Comparison of ENCODE assay signal across 22 cellular contexts in genomic region chr15:31278056-31278445, GRCh38. TPM values are rescaled to one million over a fixed set of nuclear protein-coding genes. Genes with fewer than 3 reads are reported as not detected.
DNase-seq lines count a peak whose midpoint lies in the region; ATAC-seq and TF ChIP-seq lines count a peak whose summit lies in the region.
"Had no signal": no experiment of that assay in that cellular context is flagged by ENCODE, and none has a peak within 500 bp of the region (broad histone marks: within the 10 kb centered on the region; RNA-seq: fewer than 3 reads in every experiment).

No MANE protein-coding gene starts in this region.

- CTCF ChIA-PET in activated CD4-positive, alpha-beta T cell treated with anti-CD3 and anti-CD28 coated beads for 36 hours (lab: Charles Lee), result interaction anchor here (1.1 to 1.3 kb wide), 2 partner anchors 25 to 41 kb away, joined by 3 to 4 read pairs; no protein-coding TSS in a partner anchor

- intact Hi-C loops in activated CD4-positive, alpha-beta T cell treated with anti-CD3 and anti-CD28 coated beads, Interleukin-2, amount 10 ng/mL, durations not matched to agents 24 days and 14 days (cut with micrococcal nuclease), result no loop called here
- intact Hi-C loops in activated CD4-positive, alpha-beta T cell treated with anti-CD3 and anti-CD28 coated beads for 36 hours (cut with DNase I, micrococcal nuclease), result no loop called here

- POLR2A ChIA-PET in activated CD4-positive, alpha-beta T cell treated with anti-CD3 and anti-CD28 coated beads for 36 hours (lab: Charles Lee), result no interaction called here

- H3K36me3 Mint-ChIP-seq in activated CD4-positive, alpha-beta T cell treated with anti-CD3 and anti-CD28 coated beads, Interleukin-2, amount 10 ng/mL, durations not matched to agents 24 days and 14 days (ENCODE audit: low read depth), result no peaks in the 10 kb centered on the region
- H3K36me3 Mint-ChIP-seq in activated CD4-positive, alpha-beta T cell treated with anti-CD3 and anti-CD28 coated beads for 36 hours (ENCODE audit: low read depth), result no peaks in the 10 kb centered on the region
- H3K36me3 Mint-ChIP-seq in glutamatergic neuron (ENCODE audit: unreplicated experiment), result no peaks in the 10 kb centered on the region
- H3K36me3 Mint-ChIP-seq in stimulated activated effector memory CD8-positive, alpha-beta T cell treated with anti-CD3 and anti-CD28 coated beads, Interleukin-12 subunit alpha, Interleukin-12 subunit beta, amount 100 ng/mL, for 72 hours, result no peaks in the 10 kb centered on the region
- H3K36me3 Mint-ChIP-seq: stimulated activated naive B cell treated with anti-CD40 and anti-IgM and Interleukin-4, amounts not matched to agents 10 μg/mL and 1 μg/mL and 100 μg/mL, for 72 hours had no signal

- H3K27me3 ChIP-seq in H7 (ENCODE audit: control insufficient read depth, insufficient read depth, low read length), result no peaks in the 10 kb centered on the region
- H3K27me3 ChIP-seq: cardiac muscle cell, ovary had no signal

- peak; percentile 48 for DNase-seq in activated CD4-positive, alpha-beta T cell treated with anti-CD3 and anti-CD28 coated beads, Interleukin-2, amount 10 ng/mL, durations not matched to agents 24 days and 14 days
- DNase-seq in activated CD4-positive, alpha-beta T cell treated with anti-CD3 and anti-CD28 coated beads for 36 hours, result no peak
- DNase-seq in H7 (peak; percentile 41), glutamatergic neuron (no peak)
- DNase-seq in stimulated activated effector memory CD8-positive, alpha-beta T cell treated with anti-CD3 and anti-CD28 coated beads, Interleukin-12 subunit alpha, Interleukin-12 subunit beta, amount 100 ng/mL, for 72 hours (ENCODE audit: low spot score in 2 of 2), result peak; percentile 0 to 22
- DNase-seq: activated T-cell treated with anti-CD3 and anti-CD28 coated beads, Interleukin-2, amount 50 U/mL, for 72 hours; DMS53; GOT3; hippocampal formation; NCI-H1105 treated with DMSO at 0.1 percent for 48 hours; small intestine; stimulated activated naive B cell treated with anti-CD40 and anti-IgM and Interleukin-4, amounts not matched to agents 10 μg/mL and 1 μg/mL and 100 μg/mL, for 72 hours; T-helper 17 cell had no signal

- no peak overlapping the region for H3K27ac Mint-ChIP-seq in activated CD4-positive, alpha-beta T cell treated with anti-CD3 and anti-CD28 coated beads, Interleukin-2, amount 10 ng/mL, durations not matched to agents 24 days and 14 days
- H3K27ac Mint-ChIP-seq in activated CD4-positive, alpha-beta T cell treated with anti-CD3 and anti-CD28 coated beads for 36 hours, result no peak overlapping the region
- H3K27ac Mint-ChIP-seq in glutamatergic neuron (ENCODE audit: unreplicated experiment), result peak overlapping the region; percentile 34
- no peak overlapping the region for H3K27ac Mint-ChIP-seq in stimulated activated effector memory CD8-positive, alpha-beta T cell treated with anti-CD3 and anti-CD28 coated beads, Interleukin-12 subunit alpha, Interleukin-12 subunit beta, amount 100 ng/mL, for 72 hours
- H3K27ac Mint-ChIP-seq: activated T-cell treated with anti-CD3 and anti-CD28 coated beads, Interleukin-2, amount 50 U/mL, for 72 hours had no signal

- H3K27me3 Mint-ChIP-seq in activated CD4-positive, alpha-beta T cell treated with anti-CD3 and anti-CD28 coated beads, Interleukin-2, amount 10 ng/mL, durations not matched to agents 24 days and 14 days, result no peaks in the 10 kb centered on the region
- H3K27me3 Mint-ChIP-seq in activated CD4-positive, alpha-beta T cell treated with anti-CD3 and anti-CD28 coated beads for 36 hours, result no peaks in the 10 kb centered on the region
- H3K27me3 Mint-ChIP-seq in glutamatergic neuron (ENCODE audit: unreplicated experiment), result peaks cover 24% of the 10 kb centered on the region
- H3K27me3 Mint-ChIP-seq: stimulated activated naive B cell treated with anti-CD40 and anti-IgM and Interleukin-4, amounts not matched to agents 10 μg/mL and 1 μg/mL and 100 μg/mL, for 72 hours; T-helper 17 cell had no signal

- peaks cover 20% of the 10 kb centered on the region for H3K4me1 Mint-ChIP-seq in activated CD4-positive, alpha-beta T cell treated with anti-CD3 and anti-CD28 coated beads, Interleukin-2, amount 10 ng/mL, durations not matched to agents 24 days and 14 days
- H3K4me1 Mint-ChIP-seq in activated CD4-positive, alpha-beta T cell treated with anti-CD3 and anti-CD28 coated beads for 36 hours, result peaks cover 8% of the 10 kb centered on the region
- peaks cover 57% of the 10 kb centered on the region for H3K4me1 Mint-ChIP-seq in glutamatergic neuron (ENCODE audit: low read depth, unreplicated experiment)
- peaks cover 27% of the 10 kb centered on the region for H3K4me1 Mint-ChIP-seq in stimulated activated effector memory CD8-positive, alpha-beta T cell treated with anti-CD3 and anti-CD28 coated beads, Interleukin-12 subunit alpha, Interleukin-12 subunit beta, amount 100 ng/mL, for 72 hours

- H3K36me3 ChIP-seq in H7 (replicated peaks; ENCODE audit: control insufficient read depth, insufficient read depth, low read length), result no peaks in the 10 kb centered on the region
- H3K36me3 ChIP-seq: cardiac muscle cell, ovary had no signal

- no peak overlapping the region for H3K4me3 Mint-ChIP-seq in activated CD4-positive, alpha-beta T cell treated with anti-CD3 and anti-CD28 coated beads, Interleukin-2, amount 10 ng/mL, durations not matched to agents 24 days and 14 days
- H3K4me3 Mint-ChIP-seq in activated CD4-positive, alpha-beta T cell treated with anti-CD3 and anti-CD28 coated beads for 36 hours, result no peak overlapping the region
- H3K4me3 Mint-ChIP-seq in glutamatergic neuron (ENCODE audit: unreplicated experiment), result peak overlapping the region; percentile 23
- H3K4me3 Mint-ChIP-seq in stimulated activated effector memory CD8-positive, alpha-beta T cell treated with anti-CD3 and anti-CD28 coated beads, Interleukin-12 subunit alpha, Interleukin-12 subunit beta, amount 100 ng/mL, for 72 hours, result no peak overlapping the region
- H3K4me3 Mint-ChIP-seq: activated T-cell treated with anti-CD3 and anti-CD28 coated beads, Interleukin-2, amount 50 U/mL, for 72 hours; stimulated activated naive B cell treated with anti-CD40 and anti-IgM and Interleukin-4, amounts not matched to agents 10 μg/mL and 1 μg/mL and 100 μg/mL, for 72 hours; T-helper 17 cell had no signal

- no peak overlapping the region for H3K4me3 ChIP-seq in H7 (ENCODE audit: insufficient read depth, low read depth, low read length)
- H3K4me3 ChIP-seq: A549, cardiac muscle cell, ovary had no signal

- no peak for TF ChIP-seq CTCF in glutamatergic neuron (IDR thresholded peaks at IDR 0.05; ENCODE audit: partially characterized antibody, unreplicated experiment)

- no peak for ATAC-seq in activated CD4-positive, alpha-beta T cell treated with anti-CD3 and anti-CD28 coated beads for 36 hours
- ATAC-seq in stimulated activated effector memory CD8-positive, alpha-beta T cell treated with anti-CD3 and anti-CD28 coated beads, Interleukin-12 subunit alpha, Interleukin-12 subunit beta, amount 100 ng/mL, for 72 hours, result no peak
- ATAC-seq in GM21619 (IDR thresholded peaks at IDR 0.05; ENCODE audit: unreplicated experiment), result no peak
- no peak for ATAC-seq in GM18511 (IDR thresholded peaks at IDR 0.05; ENCODE audit: unreplicated experiment)
- ATAC-seq in GM18868 (IDR thresholded peaks at IDR 0.05; ENCODE audit: unreplicated experiment), result no peak
- ATAC-seq: A549; activated CD4-positive, CD25-positive, alpha-beta regulatory T cell treated with anti-CD3 and anti-CD28 coated beads, Interleukin-2, amount 50 U/mL, for 24 hours; activated T-cell treated with anti-CD3 and anti-CD28 coated beads, Interleukin-2, amount 50 U/mL, for 72 hours; left colon; Right ventricle myocardium inferior; stimulated activated naive B cell treated with anti-CD40 and anti-IgM and Interleukin-4, amounts not matched to agents 10 μg/mL and 1 μg/mL and 100 μg/mL, for 72 hours; T-helper 17 cell had no signal

- H3K9me3 Mint-ChIP-seq in activated CD4-positive, alpha-beta T cell treated with anti-CD3 and anti-CD28 coated beads, Interleukin-2, amount 10 ng/mL, durations not matched to agents 24 days and 14 days, result no peaks in the 10 kb centered on the region
- H3K9me3 Mint-ChIP-seq in activated CD4-positive, alpha-beta T cell treated with anti-CD3 and anti-CD28 coated beads for 36 hours (ENCODE audit: low read depth), result no peaks in the 10 kb centered on the region
- H3K9me3 Mint-ChIP-seq in glutamatergic neuron (ENCODE audit: unreplicated experiment), result peaks cover 17% of the 10 kb centered on the region
- H3K9me3 Mint-ChIP-seq in stimulated activated effector memory CD8-positive, alpha-beta T cell treated with anti-CD3 and anti-CD28 coated beads, Interleukin-12 subunit alpha, Interleukin-12 subunit beta, amount 100 ng/mL, for 72 hours, result no peaks in the 10 kb centered on the region
- H3K9me3 Mint-ChIP-seq: activated T-cell treated with anti-CD3 and anti-CD28 coated beads, Interleukin-2, amount 50 U/mL, for 72 hours; stimulated activated naive B cell treated with anti-CD40 and anti-IgM and Interleukin-4, amounts not matched to agents 10 μg/mL and 1 μg/mL and 100 μg/mL, for 72 hours had no signal

RNA-seq across cellular contexts. Expression of gene KLF13, which starts 48.6 kb away (rescaled TPM):
- 122 and 135 TPM in 2 replicates for total RNA-seq in activated CD4-positive, alpha-beta T cell treated with anti-CD3 and anti-CD28 coated beads, Interleukin-2, amount 10 ng/mL, durations not matched to agents 24 days and 14 days
- total RNA-seq in activated CD4-positive, alpha-beta T cell treated with anti-CD3 and anti-CD28 coated beads for 36 hours, result 100 to 1,000 TPM; 147 to 212 TPM
- 29.5 and 36.5 TPM in 2 replicates for total RNA-seq in H7 (2014; rRNA removed; shearing (Covaris generic))
- total RNA-seq in glutamatergic neuron (ENCODE audit: unreplicated experiment), result 141 TPM

Comparison
In these comparisons a context has a peak if more than half of its experiments do, and no peak if none do; other contexts are left out.
1. DNase-seq: peak in activated CD4-positive, alpha-beta T cell treated with anti-CD3 and anti-CD28 coated beads, Interleukin-2, amount 10 ng/mL, durations not matched to agents 24 days and 14 days (single experiment), H7 (single experiment) and stimulated activated effector memory CD8-positive, alpha-beta T cell treated with anti-CD3 and anti-CD28 coated beads, Interleukin-12 subunit alpha, Interleukin-12 subunit beta, amount 100 ng/mL, for 72 hours (2 of 2); none in activated CD4-positive, alpha-beta T cell treated with anti-CD3 and anti-CD28 coated beads for 36 hours (single experiment) and glutamatergic neuron (single experiment).